Comparison of ENCODE assay signal across 30 cellular contexts in genomic region chr5:106080540-106080939, GRCh38.
"Had no signal": no experiment of that assay in that cellular context is flagged by ENCODE, and none has a peak within 500 bp of the region (broad histone marks: within the 10 kb centered on the region; RNA-seq: fewer than 3 reads in every experiment).

No MANE protein-coding gene starts in this region.

- H3K9me3 ChIP-seq: gastrocnemius medialis, heart left ventricle had no signal

- H3K27ac ChIP-seq: brain microvascular endothelial cell, coronary artery, dorsolateral prefrontal cortex, gastrocnemius medialis, heart left ventricle, VCaP had no signal

- H3K4me3 ChIP-seq: coronary artery, dorsolateral prefrontal cortex, gastrocnemius medialis, heart left ventricle had no signal

- DNase-seq: activated CD4-positive, alpha-beta memory T cell treated with anti-CD3 and anti-CD28 coated beads, Interleukin-2, amount 10 ng/mL, durations not matched to agents 7 days and 5 days; activated CD4-positive, alpha-beta T cell treated with anti-CD3 and anti-CD28 coated beads for 1 hour; activated CD4-positive, alpha-beta T cell treated with anti-CD3 and anti-CD28 coated beads for 4 hours; activated CD4-positive, alpha-beta T cell treated with anti-CD3 and anti-CD28 coated beads, Interleukin-2, amount 10 ng/mL, durations not matched to agents 7 days and 5 days; activated CD4-positive, alpha-beta T cell treated with anti-CD3 and anti-CD28 coated beads, Interleukin-2, amount 50 U/mL, for 4 hours; activated CD8-positive, alpha-beta memory T cell treated with anti-CD3 and anti-CD28 coated beads, Interleukin-2, amount 50 U/mL, for 48 hours; activated gamma-delta T cell; activated naive CD4-positive, alpha-beta T cell; activated naive CD4-positive, alpha-beta T cell treated with anti-CD3 and anti-CD28 coated beads, Interleukin-2, amount 10 ng/mL, durations not matched to agents 7 days and 5 days; activated T-cell treated with anti-CD3 and anti-CD28 coated beads for 4 hours; activated T-cell treated with anti-CD3 and anti-CD28 coated beads, Interleukin-2, amount 50 U/mL, for 24 hours; activated T-cell treated with anti-CD3 and anti-CD28 coated beads, Interleukin-2, amount 50 U/mL, for 72 hours; amniotic stem cell; anterior cingulate cortex; brain microvascular endothelial cell; dorsolateral prefrontal cortex; effector memory CD4-positive, alpha-beta T cell; endodermal cell; foreskin fibroblast; gastrocnemius medialis; glutamatergic neuron; heart left ventricle; T-helper 2 cell had no signal

- H3K4me1 ChIP-seq: gastrocnemius medialis, heart left ventricle had no signal

- H3K36me3 ChIP-seq: brain microvascular endothelial cell, gastrocnemius medialis, heart left ventricle had no signal

- ATAC-seq: activated naive CD4-positive, alpha-beta T cell treated with anti-CD3 and anti-CD28 coated beads, Interleukin-2, amount 50 U/mL, for 72 hours; activated T-cell treated with anti-CD3 and anti-CD28 coated beads, Interleukin-2, amount 50 U/mL, for 72 hours; esophagus mucosa; gastrocnemius medialis; heart left ventricle; WTC11 had no signal

- H3K27me3 ChIP-seq: brain microvascular endothelial cell, dorsolateral prefrontal cortex, gastrocnemius medialis, heart left ventricle had no signal

- FAIRE-seq: astrocyte, bronchial epithelial cell had no signal
